ENCODE assay signal across 1 cellular context in genomic region chr11:2130881-2131352, GRCh38.
TF ChIP-seq lines count a peak whose summit lies in the region.

No MANE protein-coding gene starts in this region.

TF ChIP-seq in HepG2, 621 proteins besides CTCF, POLR2A, EP300 and RAD21 (continued from another document and continues in another):
- TF ChIP-seq ZNF605 (CRISPR knock-in tag; IDR thresholded peaks at IDR 0.05) (peak; percentile 72; the same call in 1 of the 2 replicates), ZNF468 (CRISPR knock-in tag; IDR thresholded peaks at IDR 0.05) (no peak), ZNF350 (CRISPR knock-in tag; IDR thresholded peaks at IDR 0.05; ENCODE audit: borderline replicate concordance, low read depth) (no peak; the same call in 1 of the 2 replicates), NR2F2 (IDR thresholded peaks at IDR 0.05; ENCODE audit: borderline replicate concordance, low read depth) (no peak), FOXC1 (CRISPR knock-in tag; IDR thresholded peaks at IDR 0.05; ENCODE audit: borderline replicate concordance) (0 out of 2 replicates have a peak, but pooled peaks have one; percentile 56), JDP2 (CRISPR knock-in tag; IDR thresholded peaks at IDR 0.05; ENCODE audit: borderline replicate concordance) (peak; percentile 28; the same call in 1 of the 2 replicates), CEBPZ (IDR thresholded peaks at IDR 0.05; ENCODE audit: low read length) (no peak), ZNF124 (CRISPR knock-in tag; IDR thresholded peaks at IDR 0.05) (no peak), BHLHE40 (IDR thresholded peaks at IDR 0.05; ENCODE audit: low read length) (no peak), ATF7-NPFF (CRISPR knock-in tag; IDR thresholded peaks at IDR 0.05; ENCODE audit: low read depth) (no peak), ZNF747 (CRISPR knock-in tag; IDR thresholded peaks at IDR 0.05; ENCODE audit: borderline replicate concordance) (no peak), SMAD1 (CRISPR knock-in tag; IDR thresholded peaks at IDR 0.05; ENCODE audit: borderline replicate concordance, low read depth) (no peak), ZNF7 (CRISPR knock-in tag; IDR thresholded peaks at IDR 0.05) (no peak), NFE2L2 (IDR thresholded peaks at IDR 0.05; ENCODE audit: low read length) (no peak), PHF8 (CRISPR knock-in tag; IDR thresholded peaks at IDR 0.05) (no peak), ZFP1 (CRISPR knock-in tag; IDR thresholded peaks at IDR 0.05) (no peak), TFE3 (CRISPR knock-in tag; IDR thresholded peaks at IDR 0.05) (no peak), ZNF547 (CRISPR knock-in tag; IDR thresholded peaks at IDR 0.05) (no peak; the same call in 1 of the 2 replicates), SOX5 (CRISPR knock-in tag; IDR thresholded peaks at IDR 0.05; ENCODE audit: borderline replicate concordance) (peak; percentile 23; the same call in 1 of the 2 replicates), SALL2 (CRISPR knock-in tag; IDR thresholded peaks at IDR 0.05) (no peak), FOXP1 (IDR thresholded peaks at IDR 0.05) (no peak), FOXP1 (CRISPR knock-in tag; IDR thresholded peaks at IDR 0.05) (no peak), ZNF430 (CRISPR knock-in tag; IDR thresholded peaks at IDR 0.05) (no peak; the same call in none of the 2 replicates), MED8 (CRISPR knock-in tag; IDR thresholded peaks at IDR 0.05; ENCODE audit: insufficient replicate concordance) (no peak), ARNT2 (CRISPR knock-in tag; IDR thresholded peaks at IDR 0.05; ENCODE audit: low read depth) (no peak; the same call in 1 of the 2 replicates), ZNF570 (CRISPR knock-in tag; IDR thresholded peaks at IDR 0.05; ENCODE audit: borderline replicate concordance) (no peak), AHR (CRISPR knock-in tag; IDR thresholded peaks at IDR 0.05) (no peak), IRX3 (CRISPR knock-in tag; IDR thresholded peaks at IDR 0.05; ENCODE audit: borderline replicate concordance, low read depth) (no peak), AFF4 (CRISPR knock-in tag; IDR thresholded peaks at IDR 0.05) (peak; percentile 94), ZNF550 (CRISPR knock-in tag; IDR thresholded peaks at IDR 0.05; ENCODE audit: borderline replicate concordance) (peak; percentile 41; the same call in 1 of the 2 replicates), ZNF205 (CRISPR knock-in tag; IDR thresholded peaks at IDR 0.05) (no peak), NFIC (IDR thresholded peaks at IDR 0.05; ENCODE audit: low read length) (no peak), E2F1 (CRISPR knock-in tag; IDR thresholded peaks at IDR 0.05) (no peak), ZFYVE20 (CRISPR knock-in tag; IDR thresholded peaks at IDR 0.05; ENCODE audit: borderline replicate concordance, low read depth) (no peak)
- TF ChIP-seq, protein P1, sequence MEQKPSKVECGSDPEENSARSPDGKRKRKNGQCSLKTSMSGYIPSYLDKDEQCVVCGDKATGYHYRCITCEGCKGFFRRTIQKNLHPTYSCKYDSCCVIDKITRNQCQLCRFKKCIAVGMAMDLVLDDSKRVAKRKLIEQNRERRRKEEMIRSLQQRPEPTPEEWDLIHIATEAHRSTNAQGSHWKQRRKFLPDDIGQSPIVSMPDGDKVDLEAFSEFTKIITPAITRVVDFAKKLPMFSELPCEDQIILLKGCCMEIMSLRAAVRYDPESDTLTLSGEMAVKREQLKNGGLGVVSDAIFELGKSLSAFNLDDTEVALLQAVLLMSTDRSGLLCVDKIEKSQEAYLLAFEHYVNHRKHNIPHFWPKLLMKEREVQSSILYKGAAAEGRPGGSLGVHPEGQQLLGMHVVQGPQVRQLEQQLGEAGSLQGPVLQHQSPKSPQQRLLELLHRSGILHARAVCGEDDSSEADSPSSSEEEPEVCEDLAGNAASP (CRISPR knock-in tag; IDR thresholded peaks at IDR 0.05; ENCODE audit: borderline replicate concordance), result no peak
- TF ChIP-seq, protein P2, sequence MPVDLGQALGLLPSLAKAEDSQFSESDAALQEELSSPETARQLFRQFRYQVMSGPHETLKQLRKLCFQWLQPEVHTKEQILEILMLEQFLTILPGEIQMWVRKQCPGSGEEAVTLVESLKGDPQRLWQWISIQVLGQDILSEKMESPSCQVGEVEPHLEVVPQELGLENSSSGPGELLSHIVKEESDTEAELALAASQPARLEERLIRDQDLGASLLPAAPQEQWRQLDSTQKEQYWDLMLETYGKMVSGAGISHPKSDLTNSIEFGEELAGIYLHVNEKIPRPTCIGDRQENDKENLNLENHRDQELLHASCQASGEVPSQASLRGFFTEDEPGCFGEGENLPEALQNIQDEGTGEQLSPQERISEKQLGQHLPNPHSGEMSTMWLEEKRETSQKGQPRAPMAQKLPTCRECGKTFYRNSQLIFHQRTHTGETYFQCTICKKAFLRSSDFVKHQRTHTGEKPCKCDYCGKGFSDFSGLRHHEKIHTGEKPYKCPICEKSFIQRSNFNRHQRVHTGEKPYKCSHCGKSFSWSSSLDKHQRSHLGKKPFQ (CRISPR knock-in tag; IDR thresholded peaks at IDR 0.05; ENCODE audit: insufficient replicate concordance), result no peak
- TF ChIP-seq, protein P3, sequence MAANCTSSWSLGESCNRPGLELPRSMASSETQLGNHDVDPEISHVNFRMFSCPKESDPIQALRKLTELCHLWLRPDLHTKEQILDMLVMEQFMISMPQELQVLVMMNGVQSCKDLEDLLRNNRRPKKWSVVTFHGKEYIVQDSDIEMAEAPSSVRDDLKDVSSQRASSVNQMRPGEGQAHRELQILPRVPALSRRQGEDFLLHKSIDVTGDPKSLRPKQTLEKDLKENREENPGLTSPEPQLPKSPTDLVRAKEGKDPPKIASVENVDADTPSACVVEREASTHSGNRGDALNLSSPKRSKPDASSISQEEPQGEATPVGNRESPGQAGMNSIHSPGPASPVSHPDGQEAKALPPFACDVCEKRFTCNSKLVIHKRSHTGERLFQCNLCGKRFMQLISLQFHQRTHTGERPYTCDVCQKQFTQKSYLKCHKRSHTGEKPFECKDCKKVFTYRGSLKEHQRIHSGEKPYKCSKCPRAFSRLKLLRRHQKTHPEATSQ (CRISPR knock-in tag; IDR thresholded peaks at IDR 0.05; ENCODE audit: borderline replicate concordance), result no peak
- TF ChIP-seq, protein P4, sequence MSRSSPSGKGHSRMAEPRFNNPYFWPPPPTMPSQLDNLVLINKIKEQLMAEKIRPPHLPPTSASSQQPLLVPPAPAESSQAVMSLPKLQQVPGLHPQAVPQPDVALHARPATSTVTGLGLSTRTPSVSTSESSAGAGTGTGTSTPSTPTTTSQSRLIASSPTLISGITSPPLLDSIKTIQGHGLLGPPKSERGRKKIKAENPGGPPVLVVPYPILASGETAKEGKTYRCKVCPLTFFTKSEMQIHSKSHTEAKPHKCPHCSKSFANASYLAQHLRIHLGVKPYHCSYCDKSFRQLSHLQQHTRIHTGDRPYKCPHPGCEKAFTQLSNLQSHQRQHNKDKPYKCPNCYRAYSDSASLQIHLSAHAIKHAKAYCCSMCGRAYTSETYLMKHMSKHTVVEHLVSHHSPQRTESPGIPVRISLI (CRISPR knock-in tag; IDR thresholded peaks at IDR 0.05; ENCODE audit: borderline replicate concordance), result no peak
- TF ChIP-seq, protein P5, sequence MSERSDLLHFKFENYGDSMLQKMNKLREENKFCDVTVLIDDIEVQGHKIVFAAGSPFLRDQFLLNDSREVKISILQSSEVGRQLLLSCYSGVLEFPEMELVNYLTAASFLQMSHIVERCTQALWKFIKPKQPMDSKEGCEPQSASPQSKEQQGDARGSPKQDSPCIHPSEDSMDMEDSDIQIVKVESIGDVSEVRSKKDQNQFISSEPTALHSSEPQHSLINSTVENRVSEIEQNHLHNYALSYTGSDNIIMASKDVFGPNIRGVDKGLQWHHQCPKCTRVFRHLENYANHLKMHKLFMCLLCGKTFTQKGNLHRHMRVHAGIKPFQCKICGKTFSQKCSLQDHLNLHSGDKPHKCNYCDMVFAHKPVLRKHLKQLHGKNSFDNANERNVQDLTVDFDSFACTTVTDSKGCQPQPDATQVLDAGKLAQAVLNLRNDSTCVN (CRISPR knock-in tag; IDR thresholded peaks at IDR 0.05; ENCODE audit: borderline replicate concordance), result 0 out of 2 replicates have a peak, but pooled peaks have one; percentile 38
- TF ChIP-seq, protein P6, sequence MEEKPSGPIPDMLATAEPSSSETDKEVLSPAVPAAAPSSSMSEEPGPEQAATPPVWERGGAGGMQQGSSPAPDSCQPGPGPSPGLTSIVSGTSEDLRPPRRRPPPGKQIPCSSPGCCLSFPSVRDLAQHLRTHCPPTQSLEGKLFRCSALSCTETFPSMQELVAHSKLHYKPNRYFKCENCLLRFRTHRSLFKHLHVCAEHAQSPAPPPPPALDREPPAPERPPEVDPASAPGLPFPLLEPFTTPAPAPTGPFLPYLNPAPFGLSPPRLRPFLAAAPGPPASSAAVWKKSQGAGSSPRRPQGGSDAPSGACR (CRISPR knock-in tag; IDR thresholded peaks at IDR 0.05), result no peak
- TF ChIP-seq, protein P7, sequence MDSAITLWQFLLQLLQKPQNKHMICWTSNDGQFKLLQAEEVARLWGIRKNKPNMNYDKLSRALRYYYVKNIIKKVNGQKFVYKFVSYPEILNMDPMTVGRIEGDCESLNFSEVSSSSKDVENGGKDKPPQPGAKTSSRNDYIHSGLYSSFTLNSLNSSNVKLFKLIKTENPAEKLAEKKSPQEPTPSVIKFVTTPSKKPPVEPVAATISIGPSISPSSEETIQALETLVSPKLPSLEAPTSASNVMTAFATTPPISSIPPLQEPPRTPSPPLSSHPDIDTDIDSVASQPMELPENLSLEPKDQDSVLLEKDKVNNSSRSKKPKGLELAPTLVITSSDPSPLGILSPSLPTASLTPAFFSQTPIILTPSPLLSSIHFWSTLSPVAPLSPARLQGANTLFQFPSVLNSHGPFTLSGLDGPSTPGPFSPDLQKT (CRISPR knock-in tag; IDR thresholded peaks at IDR 0.05; ENCODE audit: borderline replicate concordance), result no peak
